24 cellular contexts compared by ENCODE assay signal in genomic region chr15:92438471-92438870, GRCh38. TPM values are rescaled to one million over a fixed set of nuclear protein-coding genes. Genes with fewer than 3 reads are reported as not detected.
"Had no signal": no experiment of that assay in that cellular context is flagged by ENCODE, and none has a peak within 500 bp of the region (broad histone marks: within the 10 kb centered on the region; RNA-seq: fewer than 3 reads in every experiment).

No MANE protein-coding gene starts in this region.

- H3K4me1 ChIP-seq: adrenal gland, Peyer's patch, SJSA1 had no signal

- H3K27me3 ChIP-seq: adrenal gland, Peyer's patch, SJSA1 had no signal

- H3K9me3 ChIP-seq: adrenal gland, Peyer's patch, SJSA1 had no signal

- DNase-seq: activated CD4-positive, alpha-beta T cell treated with anti-CD3 and anti-CD28 coated beads for 48 hours; activated CD4-positive, alpha-beta T cell treated with anti-CD3 and anti-CD28 coated beads, Interleukin-2, amount 50 U/mL, for 4 hours; activated CD4-positive, CD25-positive, alpha-beta regulatory T cell treated with anti-CD3 and anti-CD28 coated beads, Interleukin-2, amount 50 U/mL, for 72 hours; activated CD8-positive, alpha-beta memory T cell treated with anti-CD3 and anti-CD28 coated beads, Interleukin-2, amount 50 U/mL, for 48 hours; activated CD8-positive, alpha-beta T cell treated with anti-CD3 and anti-CD28 coated beads, Interleukin-2, amount 10 ng/mL, durations not matched to agents 7 days and 5 days; activated naive CD4-positive, alpha-beta T cell treated with anti-CD3 and anti-CD28 coated beads, Interleukin-2, amount 50 U/mL, for 16 hours; activated naive CD8-positive, alpha-beta T cell treated with anti-CD3 and anti-CD28 coated beads, Interleukin-2, amount 10 ng/mL, durations not matched to agents 7 days and 5 days; activated T-cell treated with anti-CD3 and anti-CD28 coated beads, Interleukin-2, amount 50 U/mL, for 1 hour; adrenal gland; anterior cingulate cortex; cerebellar nuclear complex; MM.1S; NCI-H1417 treated with DMSO at 0.1 percent for 48 hours; NCI-H187; NCI-H2081; NCI-H2227 treated with DMSO at 0.1 percent for 48 hours; NCI-H526; NCI-H82; Peyer's patch; Right ventricle myocardium superior; T-helper 17 cell; T-helper 9 cell had no signal

- H3K27ac ChIP-seq: adrenal gland, Peyer's patch, RWPE1, SJSA1 had no signal

- H3K36me3 ChIP-seq: adrenal gland, Peyer's patch had no signal

- H3K4me3 ChIP-seq: adrenal gland, Peyer's patch, SJSA1 had no signal

RNA-seq across cellular contexts. Expression of gene ST8SIA2, which starts 44.8 kb away (rescaled TPM):
- total RNA-seq: activated CD8-positive, alpha-beta T cell treated with anti-CD3 and anti-CD28 coated beads, Interleukin-2, amount 10 ng/mL, durations not matched to agents 7 days and 5 days; activated naive CD8-positive, alpha-beta T cell treated with anti-CD3 and anti-CD28 coated beads, Interleukin-2, amount 10 ng/mL, durations not matched to agents 7 days and 5 days; Peyer's patch; T-helper 17 cell had no signal
